ENCODE assay signal across 11 cellular contexts in genomic region chr3:163043074-163043473, GRCh38.
DNase-seq lines count a peak whose midpoint lies in the region; ATAC-seq and TF ChIP-seq lines count a peak whose summit lies in the region.
"Had no signal": no experiment of that assay in that cellular context is flagged by ENCODE, and none has a peak within 500 bp of the region (broad histone marks: within the 10 kb centered on the region; RNA-seq: fewer than 3 reads in every experiment).

No MANE protein-coding gene starts in this region.

- TF ChIP-seq CTCF in choroid plexus epithelial cell (conservative IDR thresholded peaks at IDR 0.05; ENCODE audit: low read depth, low read length) (peak; percentile 81), neural crest cell (conservative IDR thresholded peaks at IDR 0.05) (peak; percentile 32)

- no peak overlapping the region for H3K4me3 Mint-ChIP-seq in neural crest cell
- H3K4me3 Mint-ChIP-seq: activated CD4-positive, alpha-beta T cell treated with anti-CD3 and anti-CD28 coated beads, Interleukin-2, amount 10 ng/mL, durations not matched to agents 24 days and 14 days; activated naive CD4-positive, alpha-beta T cell treated with anti-CD3 and anti-CD28 coated beads for 36 hours had no signal

- no peak overlapping the region for H3K27ac Mint-ChIP-seq in neural crest cell (ENCODE audit: unreplicated experiment)
- H3K27ac Mint-ChIP-seq: activated CD4-positive, alpha-beta T cell treated with anti-CD3 and anti-CD28 coated beads, Interleukin-2, amount 10 ng/mL, durations not matched to agents 24 days and 14 days had no signal

- intact Hi-C loops in left colon (cut with DNase I, micrococcal nuclease): no loop called here

- no peaks in the 10 kb centered on the region for H3K36me3 Mint-ChIP-seq in neural crest cell (ENCODE audit: low read depth)

- ATAC-seq in HG02610 (IDR thresholded peaks at IDR 0.05; ENCODE audit: unreplicated experiment): no peak
- ATAC-seq in left colon: no peak
- ATAC-seq in GM19455 (IDR thresholded peaks at IDR 0.05; ENCODE audit: unreplicated experiment): no peak

- H3K4me3 ChIP-seq in choroid plexus epithelial cell (ENCODE audit: low read depth, low read length): no peak overlapping the region
- H3K4me3 ChIP-seq: SK-N-MC had no signal

- H3K27me3 Mint-ChIP-seq in neural crest cell (ENCODE audit: low read depth): no peaks in the 10 kb centered on the region
- H3K27me3 Mint-ChIP-seq: activated CD4-positive, alpha-beta T cell treated with anti-CD3 and anti-CD28 coated beads, Interleukin-2, amount 10 ng/mL, durations not matched to agents 24 days and 14 days had no signal

- no peaks in the 10 kb centered on the region for H3K4me1 Mint-ChIP-seq in neural crest cell
- H3K4me1 Mint-ChIP-seq: activated CD4-positive, alpha-beta T cell treated with anti-CD3 and anti-CD28 coated beads, Interleukin-2, amount 10 ng/mL, durations not matched to agents 24 days and 14 days had no signal

- peaks cover 9% of the 10 kb centered on the region for H3K9me3 Mint-ChIP-seq in neural crest cell
- H3K9me3 Mint-ChIP-seq: activated CD4-positive, alpha-beta T cell treated with anti-CD3 and anti-CD28 coated beads, Interleukin-2, amount 10 ng/mL, durations not matched to agents 24 days and 14 days had no signal

- DNase-seq in ELF-1 (ENCODE audit: low read depth, low spot score) (peak; percentile 25), LHCN-M2 (ENCODE audit: low read depth) (peak; percentile 41), choroid plexus epithelial cell (ENCODE audit: low read depth) (peak; percentile 61), neural crest cell (ENCODE audit: low read depth, low spot score) (no peak), left colon (no peak), NCI-H524 treated with DMSO at 0.1 percent for 48 hours (lab: John Stamatoyannopoulos, UW) (no peak)
- DNase-seq: activated CD4-positive, alpha-beta T cell treated with anti-CD3 and anti-CD28 coated beads, Interleukin-2, amount 10 ng/mL, durations not matched to agents 24 days and 14 days; activated naive CD4-positive, alpha-beta T cell treated with anti-CD3 and anti-CD28 coated beads for 36 hours had no signal

Comparison
In these comparisons a context has a peak if more than half of its experiments do, and no peak if none do; other contexts are left out.
1. DNase-seq: peak in ELF-1 (single experiment), LHCN-M2 (single experiment) and choroid plexus epithelial cell (single experiment); none in neural crest cell (single experiment), left colon (0 of 2) and NCI-H524 treated with DMSO at 0.1 percent for 48 hours (single experiment).